ENCODE assay signal across 15 cellular contexts in genomic region chr22:49783036-49783746, GRCh38. TPM values are rescaled to one million over a fixed set of nuclear protein-coding genes. Genes with fewer than 3 reads are reported as not detected.
DNase-seq lines count a peak whose midpoint lies in the region; ATAC-seq and TF ChIP-seq lines count a peak whose summit lies in the region.
"Had no signal": no experiment of that assay in that cellular context is flagged by ENCODE, and none has a peak within 500 bp of the region (broad histone marks: within the 10 kb centered on the region; RNA-seq: fewer than 3 reads in every experiment).

No MANE protein-coding gene starts in this region.

- peak overlapping the region; percentile 66 for H3K4me3 Mint-ChIP-seq in T-helper 17 cell
- H3K4me3 Mint-ChIP-seq: CD14-positive monocyte, IgD-negative memory B cell had no signal

- H3K27me3 ChIP-seq in left ventricle myocardium inferior (ENCODE audit: low read depth) = no peaks in the 10 kb centered on the region
- H3K27me3 ChIP-seq in psoas muscle (ENCODE audit: insufficient read depth in 3 of 3, low read length in 2 of 3) = no peaks in the 10 kb centered on the region
- H3K27me3 ChIP-seq: Peyer's patch had no signal

- intact Hi-C loops in left ventricle myocardium inferior (cut with micrococcal nuclease) (no loop called here), Right ventricle myocardium superior (cut with DNase I) (loop anchor here (10.0 kb wide), 1 partner anchor 132 kb away; the partner anchor contains the start of genes ALG12 and CRELD2), psoas muscle (cut with DNase I) (no loop called here)

- H3K4me3 ChIP-seq in left ventricle myocardium inferior = no peak overlapping the region
- no peak overlapping the region for H3K4me3 ChIP-seq in epithelial cell of esophagus (ENCODE audit: low read length)
- no peak overlapping the region for H3K4me3 ChIP-seq in psoas muscle
- H3K4me3 ChIP-seq: Peyer's patch had no signal

- TF ChIP-seq CTCF in left ventricle myocardium inferior (IDR thresholded peaks at IDR 0.05; ENCODE audit: borderline replicate concordance) (no peak), epithelial cell of esophagus (IDR thresholded peaks at IDR 0.05; ENCODE audit: insufficient read depth, low read depth, low read length, missing control alignments) (no peak), psoas muscle (IDR thresholded peaks at IDR 0.05) (no peak)

- H3K36me3 Mint-ChIP-seq in T-helper 17 cell (ENCODE audit: low read depth) = peaks cover 2% of the 10 kb centered on the region
- H3K36me3 Mint-ChIP-seq: IgD-negative memory B cell had no signal

- H3K27ac ChIP-seq in left ventricle myocardium inferior (replicated peaks) (no peak overlapping the region), psoas muscle (no peak overlapping the region)
- H3K27ac ChIP-seq: Peyer's patch had no signal

- H3K27ac Mint-ChIP-seq in T-helper 17 cell = peak overlapping the region; percentile 63

- no peaks in the 10 kb centered on the region for H3K27me3 Mint-ChIP-seq in T-helper 17 cell
- H3K27me3 Mint-ChIP-seq: IgD-negative memory B cell had no signal

- peaks cover 24% of the 10 kb centered on the region for H3K4me1 Mint-ChIP-seq in T-helper 17 cell

- no peak for ATAC-seq in Right ventricle myocardium superior (ENCODE audit: poor library complexity)
- peak; percentile 2 for ATAC-seq in T-helper 17 cell
- no peak for ATAC-seq in psoas muscle
- no peak for ATAC-seq in GM21723 (IDR thresholded peaks at IDR 0.05; ENCODE audit: unreplicated experiment)

- no peaks in the 10 kb centered on the region for H3K9me3 ChIP-seq in left ventricle myocardium inferior (replicated peaks)
- no peaks in the 10 kb centered on the region for H3K9me3 ChIP-seq in T-helper 17 cell (ENCODE audit: control insufficient read depth, low read length, poor library complexity, severe bottlenecking)
- no peaks in the 10 kb centered on the region for H3K9me3 ChIP-seq in psoas muscle
- H3K9me3 ChIP-seq: Peyer's patch had no signal

- WGBS in psoas muscle, 3 donors = 89 to 94% (median 94%) methylated on average over 26 of the region's 29 CpGs

- peaks cover 64% of the 10 kb centered on the region for H3K4me1 ChIP-seq in left ventricle myocardium inferior
- H3K4me1 ChIP-seq in psoas muscle = peaks cover 46% of the 10 kb centered on the region
- H3K4me1 ChIP-seq: Peyer's patch had no signal

- DNase-seq in left ventricle myocardium inferior = peak; percentile 7
- no peak for DNase-seq in Right ventricle myocardium superior
- DNase-seq in T-helper 17 cell = no peak
- DNase-seq in epithelial cell of esophagus (ENCODE audit: low read depth) = peak; percentile 67
- peak; percentile 7 to 26 for DNase-seq in psoas muscle
- no peak for DNase-seq in NCI-H1694 treated with DMSO at 0.1 percent for 48 hours (lab: John Stamatoyannopoulos, UW)
- no peak for DNase-seq in NOMO-1 (lab: John Stamatoyannopoulos, UW; ENCODE audit: unreplicated experiment in 2 of 2)
- DNase-seq: MV-4-11, NCI-H1436, NCI-H2081, NCI-H510A treated with DMSO at 0.1 percent for 48 hours, Peyer's patch had no signal

- H3K36me3 ChIP-seq in left ventricle myocardium inferior = peaks cover 27% of the 10 kb centered on the region
- H3K36me3 ChIP-seq in psoas muscle (ENCODE audit: insufficient read depth in 1 of 2, low read depth in 1 of 2) = peaks cover 0 to 29% of the 10 kb centered on the region in 2 donors

RNA-seq across cellular contexts. Expression of gene BRD1, which starts 44.5 kb away (rescaled TPM):
- total RNA-seq in left ventricle myocardium inferior = 14.9 TPM
- 15.9 TPM for total RNA-seq in Right ventricle myocardium superior
- 100 to 1,000 TPM; 127 to 153 TPM for total RNA-seq in T-helper 17 cell
- 10 to 100 TPM; 16.9 to 22.9 (median 20.3) TPM for total RNA-seq in psoas muscle
- polyA plus RNA-seq in psoas muscle = 10 to 100 TPM in 2 of 3 donors, 1 to 10 TPM in 1; 7.9 to 12.8 (median 10.1) TPM

Comparison
In these comparisons a context has a peak if more than half of its experiments do, and no peak if none do; other contexts are left out.
1. DNase-seq: peak in left ventricle myocardium inferior (single experiment), epithelial cell of esophagus (single experiment) and psoas muscle (2 of 2); none in Right ventricle myocardium superior (single experiment), T-helper 17 cell (0 of 3), NCI-H1694 treated with DMSO at 0.1 percent for 48 hours (single experiment) and NOMO-1 (0 of 2).